Comparison of ENCODE assay signal across 25 cellular contexts in genomic region chr3:50811893-50812292, GRCh38.
"Had no signal": no experiment of that assay in that cellular context is flagged by ENCODE, and none has a peak within 500 bp of the region (broad histone marks: within the 10 kb centered on the region; RNA-seq: fewer than 3 reads in every experiment).

No MANE protein-coding gene starts in this region.

- H3K36me3 Mint-ChIP-seq: immature natural killer cell; naive B cell; naive thymus-derived CD8-positive, alpha-beta T cell had no signal

- H3K27ac ChIP-seq: coronary artery, dorsolateral prefrontal cortex, epithelial cell of prostate, gastrocnemius medialis, heart right ventricle, left lung, lower lobe of right lung had no signal

- H3K36me3 ChIP-seq: esophagus squamous epithelium, gastrocnemius medialis, heart right ventricle, left lung, lower lobe of right lung had no signal

- H3K9me3 ChIP-seq: esophagus squamous epithelium, gastrocnemius medialis, heart right ventricle, left lung, lower lobe of right lung, mucosa of descending colon had no signal

- H3K4me3 Mint-ChIP-seq: immature natural killer cell; naive B cell; naive thymus-derived CD8-positive, alpha-beta T cell had no signal

- ATAC-seq: esophagus mucosa; gastrocnemius medialis; heart right ventricle; left cardiac atrium; left lung; left ventricle myocardium superior; lower lobe of right lung; mucosa of descending colon; naive thymus-derived CD8-positive, alpha-beta T cell had no signal

- DNase-seq: dermis blood vessel endothelial cell; dorsolateral prefrontal cortex; effector CD4-positive, alpha-beta T cell; effector memory CD4-positive, alpha-beta T cell; erythroblast; esophagus squamous epithelium; foreskin fibroblast; foreskin melanocyte; gastrocnemius medialis; glutamatergic neuron; head of caudate nucleus; heart right ventricle; hippocampal formation; immature natural killer cell; left cardiac atrium; left lung; left ventricle myocardium superior; lower lobe of right lung; mesenchymal stem cell; mucosa of descending colon; naive B cell; naive thymus-derived CD8-positive, alpha-beta T cell had no signal

- H3K4me1 ChIP-seq: gastrocnemius medialis, left lung, lower lobe of right lung had no signal

- H3K4me3 ChIP-seq: coronary artery, dorsolateral prefrontal cortex, esophagus squamous epithelium, gastrocnemius medialis, heart right ventricle, left lung, lower lobe of right lung, mucosa of descending colon had no signal

- H3K4me1 Mint-ChIP-seq: immature natural killer cell, naive B cell had no signal

- H3K27me3 ChIP-seq: dorsolateral prefrontal cortex, esophagus squamous epithelium, gastrocnemius medialis, heart right ventricle, left lung had no signal

- H3K27ac Mint-ChIP-seq: immature natural killer cell had no signal
